In genomic region chr3:113685956-113686721, GRCh38 we compare ENCODE assay signal across 1 cellular context.
TF ChIP-seq lines count a peak whose summit lies in the region.

No MANE protein-coding gene starts in this region.

TF ChIP-seq in HepG2, 621 proteins besides CTCF, POLR2A, EP300 and RAD21 (continued from another document and continues in another):
- TF ChIP-seq KLF9 (CRISPR knock-in tag; IDR thresholded peaks at IDR 0.05; ENCODE audit: low read depth): 0 out of 2 replicates have a peak, but pooled peaks have one; percentile 33
- peak; percentile 27; the same call in 1 of the 2 replicates for TF ChIP-seq HIC2 (CRISPR knock-in tag; IDR thresholded peaks at IDR 0.05; ENCODE audit: low read depth)
- TF ChIP-seq ZNF225 (CRISPR knock-in tag; IDR thresholded peaks at IDR 0.05): no peak
- no peak for TF ChIP-seq ZFP41 (CRISPR knock-in tag; IDR thresholded peaks at IDR 0.05; ENCODE audit: borderline replicate concordance)
- TF ChIP-seq NCOA1 (CRISPR knock-in tag; IDR thresholded peaks at IDR 0.05): no peak
- no peak for TF ChIP-seq KDM4B (CRISPR knock-in tag; IDR thresholded peaks at IDR 0.05)
- TF ChIP-seq MLLT10 (CRISPR knock-in tag; IDR thresholded peaks at IDR 0.05): no peak
- 0 out of 2 replicates have a peak, but pooled peaks have one; percentile 39 for TF ChIP-seq ZNF512 (CRISPR knock-in tag; IDR thresholded peaks at IDR 0.05)
- TF ChIP-seq TFDP1 (CRISPR knock-in tag; IDR thresholded peaks at IDR 0.05; ENCODE audit: borderline replicate concordance): no peak; the same call in 1 of the 2 replicates
- TF ChIP-seq KLF15 (CRISPR knock-in tag; IDR thresholded peaks at IDR 0.05; ENCODE audit: borderline replicate concordance): no peak
- peak; percentile 79 for TF ChIP-seq POGZ (CRISPR knock-in tag; IDR thresholded peaks at IDR 0.05)
- TF ChIP-seq XBP1 (CRISPR knock-in tag; IDR thresholded peaks at IDR 0.05): no peak
- 0 out of 2 replicates have a peak, but pooled peaks have one; percentile 30 for TF ChIP-seq DRAP1 (CRISPR knock-in tag; IDR thresholded peaks at IDR 0.05)
- TF ChIP-seq ZBTB42 (CRISPR knock-in tag; IDR thresholded peaks at IDR 0.05): no peak
- no peak for TF ChIP-seq TERF1 (CRISPR knock-in tag; IDR thresholded peaks at IDR 0.05)
- no peak for TF ChIP-seq ZBTB33 (CRISPR knock-in tag; IDR thresholded peaks at IDR 0.05)
- TF ChIP-seq MED13 (CRISPR knock-in tag; IDR thresholded peaks at IDR 0.05): no peak
- TF ChIP-seq ZNF431 (CRISPR knock-in tag; IDR thresholded peaks at IDR 0.05; ENCODE audit: borderline replicate concordance, low read depth): no peak
- peak; percentile 82; the same call in 1 of the 2 replicates for TF ChIP-seq GATAD2A (CRISPR knock-in tag; IDR thresholded peaks at IDR 0.05)
- no peak for TF ChIP-seq ARID3A (IDR thresholded peaks at IDR 0.05; ENCODE audit: low read depth, low read length)
- no peak for TF ChIP-seq ONECUT2 (CRISPR knock-in tag; IDR thresholded peaks at IDR 0.05)
- no peak for TF ChIP-seq DNMT1 (CRISPR knock-in tag; IDR thresholded peaks at IDR 0.05)
- TF ChIP-seq ZNF552 (CRISPR knock-in tag; IDR thresholded peaks at IDR 0.05; ENCODE audit: borderline replicate concordance): no peak
- TF ChIP-seq GLMP (CRISPR knock-in tag; IDR thresholded peaks at IDR 0.05; ENCODE audit: borderline replicate concordance): no peak
- no peak for TF ChIP-seq ZNF232 (CRISPR knock-in tag; IDR thresholded peaks at IDR 0.05; ENCODE audit: borderline replicate concordance)
- TF ChIP-seq SMC3 (IDR thresholded peaks at IDR 0.05; ENCODE audit: low read length): peak; percentile 39; the same call in 1 of the 2 replicates
- TF ChIP-seq PRDM4 (CRISPR knock-in tag; IDR thresholded peaks at IDR 0.05; ENCODE audit: borderline replicate concordance): no peak
- TF ChIP-seq KDM5A (IDR thresholded peaks at IDR 0.05; ENCODE audit: borderline replicate concordance, low read length): no peak
- peak; percentile 20; the same call in 1 of the 2 replicates for TF ChIP-seq YEATS2 (CRISPR knock-in tag; IDR thresholded peaks at IDR 0.05; ENCODE audit: borderline replicate concordance)
- TF ChIP-seq SP2 (CRISPR knock-in tag; IDR thresholded peaks at IDR 0.05): no peak
- TF ChIP-seq ATF4 (CRISPR knock-in tag; IDR thresholded peaks at IDR 0.05): no peak
- TF ChIP-seq BRF2 (CRISPR knock-in tag; IDR thresholded peaks at IDR 0.05): no peak
- TF ChIP-seq ZSCAN9 (CRISPR knock-in tag; IDR thresholded peaks at IDR 0.05; ENCODE audit: borderline replicate concordance): no peak
- no peak for TF ChIP-seq ZZZ3 (CRISPR knock-in tag; IDR thresholded peaks at IDR 0.05; ENCODE audit: borderline replicate concordance)
- no peak for TF ChIP-seq TCF12 (IDR thresholded peaks at IDR 0.05)
- TF ChIP-seq TCF12 (CRISPR knock-in tag; IDR thresholded peaks at IDR 0.05): no peak
- TF ChIP-seq THAP9 (CRISPR knock-in tag; IDR thresholded peaks at IDR 0.05; ENCODE audit: borderline replicate concordance): no peak
- TF ChIP-seq ZNF607 (CRISPR knock-in tag; IDR thresholded peaks at IDR 0.05; ENCODE audit: borderline replicate concordance): no peak
- no peak for TF ChIP-seq YEATS4 (CRISPR knock-in tag; IDR thresholded peaks at IDR 0.05; ENCODE audit: borderline replicate concordance)
- peak; percentile 40; the same call in 1 of the 2 replicates for TF ChIP-seq MYPOP (CRISPR knock-in tag; IDR thresholded peaks at IDR 0.05)
- 0 out of 2 replicates have a peak, but pooled peaks have one; percentile 45 for TF ChIP-seq ZFP1 (CRISPR knock-in tag; IDR thresholded peaks at IDR 0.05)
